In genomic region chr10:18282094-18282493, GRCh38 we compare ENCODE assay signal across 19 cellular contexts.
"Had no signal": no experiment of that assay in that cellular context is flagged by ENCODE, and none has a peak within 500 bp of the region (broad histone marks: within the 10 kb centered on the region; RNA-seq: fewer than 3 reads in every experiment).

No MANE protein-coding gene starts in this region.

- H3K9ac ChIP-seq: SK-N-SH had no signal

- DNase-seq: KBM-7, MG63, NCI-H1092, NCI-H1105 treated with DMSO at 0.1 percent for 48 hours, NCI-H1417 treated with DMSO at 0.1 percent for 48 hours, NCI-H187, NCI-H2029, NCI-H2081 treated with DMSO at 0.1 percent for 48 hours, NCI-H2171, NCI-H226, NCI-H446, NCI-H510A, NCI-H524 treated with DMSO at 0.1 percent for 48 hours, NCI-H69, NCI-H774, RPMI8226, SHP77, SK-N-SH, SW 1271 had no signal

- H3K36me3 ChIP-seq: MG63 had no signal

- H3K4me3 ChIP-seq: MG63 had no signal

- H3K9me3 ChIP-seq: MG63, SK-N-SH had no signal

- H3K27me3 ChIP-seq: MG63 had no signal
